ENCODE assay signal across 9 cellular contexts in genomic region chr15:89666147-89666857, GRCh38. TPM values are rescaled to one million over a fixed set of nuclear protein-coding genes. Genes with fewer than 3 reads are reported as not detected.
A peak's percentile ranks its signal among the peaks of the same experiment; 100 is the strongest.
DNase-seq lines count a peak whose midpoint lies in the region; ATAC-seq and TF ChIP-seq lines count a peak whose summit lies in the region.
"Had no signal": no experiment of that assay in that cellular context is flagged by ENCODE, and none has a peak within 500 bp of the region (broad histone marks: within the 10 kb centered on the region; RNA-seq: fewer than 3 reads in every experiment).

No MANE protein-coding gene starts in this region.

- peaks cover 7% of the 10 kb centered on the region; the same call in 1 of the 2 replicates for H4K20me1 ChIP-seq in BLaER1

- peak overlapping the region; percentile 68 for H3K4me3 ChIP-seq in BLaER1
- H3K4me3 ChIP-seq in left ventricle myocardium inferior: peak overlapping the region; percentile 64
- no peak overlapping the region for H3K4me3 ChIP-seq in prostate gland

- no peak for TF ChIP-seq POLR2A in prostate gland (IDR thresholded peaks at IDR 0.05)

- intact Hi-C loops in left ventricle myocardium inferior (cut with micrococcal nuclease) (no loop called here), prostate gland (cut with DNase I) (no loop called here)

- DNase-seq in RWPE1 (ENCODE audit: low spot score) (no peak), left ventricle myocardium inferior (no peak), prostate gland (ENCODE audit: low spot score) (no peak), NOMO-1 treated with DMSO at 0.1 percent for 48 hours (lab: John Stamatoyannopoulos, UW; ENCODE audit: unreplicated experiment) (no peak), RPMI8226 (no peak)
- no peak for DNase-seq in naive thymus-derived CD8-positive, alpha-beta T cell
- DNase-seq: SW 1271 had no signal

- peaks cover 13 to 48% (median 25%) of the 10 kb centered on the region in 5 donors for H3K27me3 Mint-ChIP-seq in naive thymus-derived CD8-positive, alpha-beta T cell

- CTCF ChIA-PET in RWPE1 (lab: Yijun Ruan, JAX): interaction anchor here (0.6 kb wide), 1 partner anchor 1311 kb away, joined by 3 read pairs; no protein-coding TSS in a partner anchor

- peaks cover 0 to 9% (median 6%) of the 10 kb centered on the region in 4 donors for H3K4me1 Mint-ChIP-seq in naive thymus-derived CD8-positive, alpha-beta T cell

- H3K27ac ChIP-seq in BLaER1 (no peak overlapping the region), RWPE1 (peak overlapping the region; percentile 62), left ventricle myocardium inferior (replicated peaks) (peak overlapping the region; percentile 87), prostate gland (peak overlapping the region; percentile 53 to 70)

- H3K4me2 ChIP-seq in BLaER1: peak overlapping the region; percentile 90

- no peaks in the 10 kb centered on the region for H3K9me3 Mint-ChIP-seq in naive thymus-derived CD8-positive, alpha-beta T cell

- peaks cover 32% of the 10 kb centered on the region for H3K27me3 ChIP-seq in BLaER1
- H3K27me3 ChIP-seq in left ventricle myocardium inferior (ENCODE audit: low read depth): no peaks in the 10 kb centered on the region
- no peaks in the 10 kb centered on the region for H3K27me3 ChIP-seq in prostate gland (replicated peaks; ENCODE audit: insufficient read depth)

- H3K36me3 ChIP-seq in BLaER1 (no peaks in the 10 kb centered on the region), left ventricle myocardium inferior (no peaks in the 10 kb centered on the region), prostate gland (no peaks in the 10 kb centered on the region)

- ATAC-seq in naive thymus-derived CD8-positive, alpha-beta T cell: no peak
- ATAC-seq in HG02759 (IDR thresholded peaks at IDR 0.05; ENCODE audit: unreplicated experiment): no peak

- H3K4me3 Mint-ChIP-seq in naive thymus-derived CD8-positive, alpha-beta T cell: no peak overlapping the region

- no peak overlapping the region for H3K27ac Mint-ChIP-seq in naive thymus-derived CD8-positive, alpha-beta T cell

- POLR2A ChIA-PET in RWPE1 (lab: Yijun Ruan, JAX; ENCODE audit: low non-redundant PET): no interaction called here
- POLR2A ChIA-PET in naive thymus-derived CD8-positive, alpha-beta T cell (lab: Charles Lee): no interaction called here

- H3K9me3 ChIP-seq in BLaER1: no peaks in the 10 kb centered on the region
- H3K9me3 ChIP-seq in left ventricle myocardium inferior (replicated peaks): no peaks in the 10 kb centered on the region
- no peaks in the 10 kb centered on the region for H3K9me3 ChIP-seq in prostate gland

- no peaks in the 10 kb centered on the region for H3K36me3 Mint-ChIP-seq in naive thymus-derived CD8-positive, alpha-beta T cell

- TF ChIP-seq CTCF in RWPE1 (conservative IDR thresholded peaks at IDR 0.05; ENCODE audit: low read depth): no peak
- no peak for TF ChIP-seq CTCF in left ventricle myocardium inferior (IDR thresholded peaks at IDR 0.05; ENCODE audit: borderline replicate concordance)
- no peak for TF ChIP-seq CTCF in prostate gland (IDR thresholded peaks at IDR 0.05)

- 100% methylated on average over 3 of the region's 8 CpGs for WGBS in prostate gland

- H3K9ac ChIP-seq in BLaER1: no peak overlapping the region

- H3K4me1 ChIP-seq in BLaER1: peaks cover 30% of the 10 kb centered on the region
- peaks cover 32% of the 10 kb centered on the region for H3K4me1 ChIP-seq in left ventricle myocardium inferior
- H3K4me1 ChIP-seq in prostate gland (replicated peaks): no peaks in the 10 kb centered on the region

RNA-seq across cellular contexts. Expression of gene KIF7, which starts 11.0 kb away (rescaled TPM):
- 2.4 TPM for total RNA-seq in left ventricle myocardium inferior
- 10 to 100 TPM in 1 of 2 donors, 1 to 10 TPM in 1; 4.1 to 10.3 TPM for total RNA-seq in prostate gland
- under 1 TPM in 1 of 2 experiments, not detected in 1; 0.10 TPM for total RNA-seq in naive thymus-derived CD8-positive, alpha-beta T cell
- polyA plus RNA-seq in naive thymus-derived CD8-positive, alpha-beta T cell: under 1 TPM in 1 of 3 donors, not detected in 2; 0.17 TPM

RNA-seq across cellular contexts. Expression of gene PLIN1, which starts 12.9 kb away (rescaled TPM):
- total RNA-seq in left ventricle myocardium inferior: 1.6 TPM
- total RNA-seq in prostate gland: 1 to 10 TPM; 1.5 to 3.6 TPM
- 1 to 10 TPM in 1 of 2 experiments, under 1 TPM in 1; 0.96 to 2.2 TPM for total RNA-seq in naive thymus-derived CD8-positive, alpha-beta T cell
- not detected for polyA plus RNA-seq in naive thymus-derived CD8-positive, alpha-beta T cell

RNA-seq across cellular contexts. Expression of gene PEX11A, which starts 24.3 kb away (rescaled TPM):
- total RNA-seq in left ventricle myocardium inferior: 11.4 TPM
- 10 to 100 TPM; 13.5 to 23.3 TPM for total RNA-seq in prostate gland
- 1 to 10 TPM; 3.5 to 3.8 TPM for total RNA-seq in naive thymus-derived CD8-positive, alpha-beta T cell
- polyA plus RNA-seq in naive thymus-derived CD8-positive, alpha-beta T cell: 1 to 10 TPM; 2.3 to 2.7 (median 2.5) TPM

RNA-seq across cellular contexts. Expression of gene WDR93, which starts 24.3 kb away (rescaled TPM):
- total RNA-seq in left ventricle myocardium inferior: not detected
- 1 to 10 TPM in 1 of 2 donors, under 1 TPM in 1; 0.18 to 3.0 TPM for total RNA-seq in prostate gland
- total RNA-seq in naive thymus-derived CD8-positive, alpha-beta T cell: under 1 TPM in 1 of 2 experiments, not detected in 1; 0.19 TPM
- under 1 TPM in 1 of 3 donors, not detected in 2; 0.33 TPM for polyA plus RNA-seq in naive thymus-derived CD8-positive, alpha-beta T cell

Comparison
In these comparisons a context has a peak if more than half of its experiments do, and no peak if none do; other contexts are left out.
1. H3K4me3 ChIP-seq: peak in BLaER1 (single experiment) and left ventricle myocardium inferior (single experiment); none in prostate gland (0 of 2).